7 cellular contexts compared by ENCODE assay signal in the genomic region with DNA sequence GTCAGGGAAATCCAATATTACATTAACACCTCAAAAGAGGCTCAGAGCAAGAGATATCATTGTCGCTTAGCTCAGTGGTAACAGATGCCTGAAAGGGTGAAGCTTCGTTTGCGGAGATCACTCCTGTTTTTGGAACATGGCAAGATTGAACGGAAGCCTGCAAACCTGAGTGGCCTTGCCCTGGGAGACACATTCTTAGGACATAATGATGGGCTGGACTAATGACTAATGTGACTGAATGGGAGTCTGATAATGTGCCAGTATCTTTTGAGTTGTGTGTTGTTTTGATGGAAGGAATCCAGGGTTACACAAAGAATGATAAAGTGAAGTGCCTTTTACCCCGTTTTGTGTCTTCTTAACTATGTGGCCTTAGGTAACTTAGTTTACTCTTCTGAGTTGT.
"Had no signal": no experiment of that assay in that cellular context is flagged by ENCODE, and none has a peak within 500 bp of the region (broad histone marks: within the 10 kb centered on the region; RNA-seq: fewer than 3 reads in every experiment).

No MANE protein-coding gene starts in this region.

- FAIRE-seq: H54, HepG2 had no signal

- ATAC-seq: HepG2 had no signal

- H3K27ac ChIP-seq: HL-60 had no signal

- DNase-seq: GOT3, H9, HCEC 1CT, KBM-7 had no signal
